Comparison of ENCODE assay signal across 8 cellular contexts in the genomic region with DNA sequence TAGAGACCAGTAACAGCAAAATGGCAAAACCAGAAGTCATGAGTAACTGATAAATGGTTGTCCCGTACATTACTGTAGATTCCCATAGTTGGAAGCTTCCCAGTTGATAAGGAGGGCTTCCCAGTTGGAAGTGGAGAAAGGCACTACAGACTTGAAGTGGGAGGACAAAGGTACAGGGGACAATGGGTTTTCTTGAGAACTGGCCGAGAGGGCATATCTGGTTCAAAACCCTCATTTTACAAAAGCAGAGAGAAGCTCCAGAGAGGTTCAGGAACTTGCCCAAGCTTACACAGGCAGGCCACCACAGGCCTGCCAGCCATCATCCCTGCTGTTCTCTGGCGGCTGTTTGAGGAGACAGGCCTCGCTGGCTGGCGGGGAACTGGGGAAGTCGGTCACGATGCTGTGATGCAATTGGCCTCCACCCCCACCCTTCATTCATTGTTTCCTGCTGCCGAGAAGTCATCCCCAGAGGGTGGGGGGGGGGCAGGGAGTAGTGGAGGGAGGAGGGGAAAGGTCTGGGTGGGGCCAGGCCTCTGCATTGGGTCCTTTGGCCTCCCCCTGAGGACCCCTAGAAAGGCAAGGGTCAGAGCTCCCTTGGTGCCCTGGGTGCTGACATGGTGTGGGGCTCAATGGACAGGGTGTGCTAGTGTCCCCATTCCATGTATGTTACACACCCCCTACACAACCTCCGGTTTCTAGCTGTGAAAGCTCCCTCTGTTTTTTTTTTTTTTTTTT. TPM values are rescaled to one million over a fixed set of nuclear protein-coding genes. Genes with fewer than 3 reads are reported as not detected.
DNase-seq lines count a peak whose midpoint lies in the region; ATAC-seq and TF ChIP-seq lines count a peak whose summit lies in the region.

No MANE protein-coding gene starts in this region.

- no peaks in the 10 kb centered on the region for H3K27me3 Mint-ChIP-seq in activated T-cell treated with anti-CD3 and anti-CD28 coated beads, Interleukin-2, amount 50 U/mL, for 4 hours (ENCODE audit: low read depth)
- no peaks in the 10 kb centered on the region for H3K27me3 Mint-ChIP-seq in neural crest cell (ENCODE audit: low read depth)

- H3K27ac ChIP-seq in tibial nerve, result peak overlapping the region; percentile 69 to 97 (median 90)

- H3K36me3 Mint-ChIP-seq in activated T-cell treated with anti-CD3 and anti-CD28 coated beads, Interleukin-2, amount 50 U/mL, for 4 hours (ENCODE audit: insufficient read depth), result peaks cover 9% of the 10 kb centered on the region
- no peaks in the 10 kb centered on the region for H3K36me3 Mint-ChIP-seq in neural crest cell (ENCODE audit: low read depth)

- no peaks in the 10 kb centered on the region for H3K9me3 Mint-ChIP-seq in activated T-cell treated with anti-CD3 and anti-CD28 coated beads, Interleukin-2, amount 50 U/mL, for 4 hours
- H3K9me3 Mint-ChIP-seq in neural crest cell, result no peaks in the 10 kb centered on the region

- no peaks in the 10 kb centered on the region for H3K9me3 ChIP-seq in tibial nerve

- WGBS in tibial nerve, 2 donors, result 16 to 30% methylated on average over 4 to 9 of the region's 9 CpGs

- H3K4me1 Mint-ChIP-seq in activated T-cell treated with anti-CD3 and anti-CD28 coated beads, Interleukin-2, amount 50 U/mL, for 4 hours (ENCODE audit: low read depth), result peaks cover 65% of the 10 kb centered on the region
- peaks cover 37% of the 10 kb centered on the region for H3K4me1 Mint-ChIP-seq in neural crest cell

- H3K4me3 ChIP-seq in tibial nerve, result peak overlapping the region in 1 of 4 donors; percentile 81

- H3K4me3 Mint-ChIP-seq in activated T-cell treated with anti-CD3 and anti-CD28 coated beads, Interleukin-2, amount 50 U/mL, for 4 hours, result peak overlapping the region; percentile 89
- peak overlapping the region; percentile 87 for H3K4me3 Mint-ChIP-seq in neural crest cell

- H3K36me3 ChIP-seq in tibial nerve, result peaks cover 0 to 23% (median 0%) of the 10 kb centered on the region in 3 donors

- H3K4me1 ChIP-seq in tibial nerve, result peaks cover 2 to 85% (median 68%) of the 10 kb centered on the region in 4 donors

- no peaks in the 10 kb centered on the region for H3K27me3 ChIP-seq in tibial nerve

- peak; percentile 54 to 95 for TF ChIP-seq EP300 in tibial nerve (IDR thresholded peaks at IDR 0.05)

- peak overlapping the region; percentile 86 for H3K27ac Mint-ChIP-seq in neural crest cell (ENCODE audit: unreplicated experiment)

- DNase-seq in EH (ENCODE audit: low read depth) (peak; percentile 81), NCI-H69 (lab: John Stamatoyannopoulos, UW) (peak; percentile 53), fibroblast of gingiva (ENCODE audit: low read depth) (peak; percentile 81), neural crest cell (ENCODE audit: low read depth, low spot score) (no peak), tibial nerve (ENCODE audit: low spot score in 2 of 2) (peak; percentile 70 to 83), amniotic stem cell (lab: John Stamatoyannopoulos, UW) (no peak), NCI-H1105 (lab: John Stamatoyannopoulos, UW) (no peak)
- peak; percentile 74 for DNase-seq in activated T-cell treated with anti-CD3 and anti-CD28 coated beads, Interleukin-2, amount 50 U/mL, for 4 hours

- peak; percentile 1 to 3 for ATAC-seq in activated T-cell treated with anti-CD3 and anti-CD28 coated beads, Interleukin-2, amount 50 U/mL, for 4 hours

- TF ChIP-seq CTCF in neural crest cell (conservative IDR thresholded peaks at IDR 0.05), result no peak
- TF ChIP-seq CTCF in tibial nerve (IDR thresholded peaks at IDR 0.05), result peak in 1 of 5 experiments; percentile 15

- peak; percentile 67 to 73 for TF ChIP-seq POLR2A in tibial nerve (IDR thresholded peaks at IDR 0.05)

RNA-seq across cellular contexts. Expression of a gene that starts 3.0 kb away (rescaled TPM):
- total RNA-seq in activated T-cell treated with anti-CD3 and anti-CD28 coated beads, Interleukin-2, amount 50 U/mL, for 4 hours, result 100 to 1,000 TPM; 162 to 196 (median 186) TPM
- total RNA-seq in neural crest cell (18.8 and 21.5 TPM in 2 replicates), tibial nerve (10 to 100 TPM; 12.7 to 26.9 (median 20.4) TPM)

RNA-seq across cellular contexts. Expression of a gene that starts 27.9 kb away (rescaled TPM):
- total RNA-seq in activated T-cell treated with anti-CD3 and anti-CD28 coated beads, Interleukin-2, amount 50 U/mL, for 4 hours, result 10 to 100 TPM; 13.3 to 16.7 (median 14.9) TPM
- 50.4 and 54.0 TPM in 2 replicates for total RNA-seq in neural crest cell
- total RNA-seq in tibial nerve, result 10 to 100 TPM; 11.1 to 18.9 (median 15.2) TPM

RNA-seq across cellular contexts. Expression of a gene that starts 39.9 kb away (rescaled TPM):
- total RNA-seq in activated T-cell treated with anti-CD3 and anti-CD28 coated beads, Interleukin-2, amount 50 U/mL, for 4 hours, result 1 to 10 TPM; 1.1 to 2.1 (median 1.2) TPM
- 10.6 and 12.3 TPM in 2 replicates for total RNA-seq in neural crest cell
- 1 to 10 TPM; 2.0 to 8.4 (median 5.2) TPM for total RNA-seq in tibial nerve

Comparison
In these comparisons a context has a peak if more than half of its experiments do, and no peak if none do; other contexts are left out.
1. DNase-seq: peak in EH (single experiment), NCI-H69 (single experiment), activated T-cell treated with anti-CD3 and anti-CD28 coated beads, Interleukin-2, amount 50 U/mL, for 4 hours (single experiment), fibroblast of gingiva (single experiment) and tibial nerve (2 of 2); none in neural crest cell (single experiment), amniotic stem cell (single experiment) and NCI-H1105 (single experiment).